Comparison of ENCODE assay signal across 23 cellular contexts in genomic region chr13:41615520-41615838, GRCh38.
"Had no signal": no experiment of that assay in that cellular context is flagged by ENCODE, and none has a peak within 500 bp of the region (broad histone marks: within the 10 kb centered on the region; RNA-seq: fewer than 3 reads in every experiment).

No MANE protein-coding gene starts in this region.

- H3K4me1 Mint-ChIP-seq: T-helper 17 cell had no signal

- H3K36me3 ChIP-seq: colonic mucosa, vagina had no signal

- H3K9me3 ChIP-seq: adrenal gland, ascending aorta, colonic mucosa, esophagus squamous epithelium, vagina had no signal

- H3K4me1 ChIP-seq: colonic mucosa had no signal

- H3K4me3 ChIP-seq: adrenal gland, ascending aorta, colonic mucosa, dorsolateral prefrontal cortex, esophagus squamous epithelium, spleen, vagina had no signal

- H3K4me3 Mint-ChIP-seq: activated naive CD8-positive, alpha-beta T cell; activated T-cell treated with anti-CD3 and anti-CD28 coated beads, Interleukin-2, amount 50 U/mL, for 4 hours; neural crest cell; T-helper 17 cell had no signal

- H3K27me3 ChIP-seq: adrenal gland, ascending aorta, colonic mucosa, dorsolateral prefrontal cortex, esophagus squamous epithelium, spleen, vagina had no signal

- ATAC-seq: activated T-cell treated with anti-CD3 and anti-CD28 coated beads, Interleukin-2, amount 50 U/mL, for 4 hours; left lobe of liver; stimulated activated naive CD8-positive, alpha-beta T cell treated with anti-CD3 and anti-CD28 coated beads, Interleukin-15, Interleukin-2, amounts not matched to agents 100 U/mL and 50 U/mL, for 24 hours; T-helper 17 cell had no signal

- H3K27me3 Mint-ChIP-seq: activated naive CD8-positive, alpha-beta T cell; T-helper 17 cell had no signal

- H3K27ac Mint-ChIP-seq: activated naive CD8-positive, alpha-beta T cell; activated T-helper 2 cell treated with anti-CD3 and anti-CD28 coated beads, Interferon-gamma antibody, Interleukin-2, Interleukin-4, amounts not matched to agents 10 μg/mL and 5 μg/mL and 100 μg/mL, durations not matched to agents 14 hours and 24 hours and 36 hours; T-helper 17 cell had no signal

- H3K9me3 Mint-ChIP-seq: activated T-cell treated with anti-CD3 and anti-CD28 coated beads, Interleukin-2, amount 50 U/mL, for 4 hours; neural crest cell had no signal

- H3K27ac ChIP-seq: colonic mucosa had no signal

- DNase-seq: activated CD4-positive, alpha-beta T cell treated with anti-CD3 and anti-CD28 coated beads for 4 hours; activated CD4-positive, alpha-beta T cell treated with anti-CD3 and anti-CD28 coated beads, Interleukin-2, amount 50 U/mL, for 48 hours; activated CD4-positive, CD25-positive, alpha-beta regulatory T cell; activated CD8-positive, alpha-beta memory T cell treated with anti-CD3 and anti-CD28 coated beads, Interleukin-2, amount 50 U/mL, for 48 hours; activated naive CD4-positive, alpha-beta T cell; activated T-cell treated with anti-CD3 and anti-CD28 coated beads, Interleukin-2, amount 50 U/mL, for 4 hours; adrenal gland; colonic mucosa; dorsolateral prefrontal cortex; esophagus squamous epithelium; occipital lobe; posterior cingulate gyrus; spleen; stimulated activated CD4-positive, alpha-beta T cell treated with anti-CD3 and anti-CD28 coated beads, Interleukin-4, amount 100 ng/mL, for 24 hours; stimulated activated naive CD8-positive, alpha-beta T cell treated with anti-CD3 and anti-CD28 coated beads, Interleukin-15, Interleukin-2, amounts not matched to agents 100 U/mL and 50 U/mL, for 24 hours; SW 1271; T-helper 17 cell had no signal
